In the genomic region with DNA sequence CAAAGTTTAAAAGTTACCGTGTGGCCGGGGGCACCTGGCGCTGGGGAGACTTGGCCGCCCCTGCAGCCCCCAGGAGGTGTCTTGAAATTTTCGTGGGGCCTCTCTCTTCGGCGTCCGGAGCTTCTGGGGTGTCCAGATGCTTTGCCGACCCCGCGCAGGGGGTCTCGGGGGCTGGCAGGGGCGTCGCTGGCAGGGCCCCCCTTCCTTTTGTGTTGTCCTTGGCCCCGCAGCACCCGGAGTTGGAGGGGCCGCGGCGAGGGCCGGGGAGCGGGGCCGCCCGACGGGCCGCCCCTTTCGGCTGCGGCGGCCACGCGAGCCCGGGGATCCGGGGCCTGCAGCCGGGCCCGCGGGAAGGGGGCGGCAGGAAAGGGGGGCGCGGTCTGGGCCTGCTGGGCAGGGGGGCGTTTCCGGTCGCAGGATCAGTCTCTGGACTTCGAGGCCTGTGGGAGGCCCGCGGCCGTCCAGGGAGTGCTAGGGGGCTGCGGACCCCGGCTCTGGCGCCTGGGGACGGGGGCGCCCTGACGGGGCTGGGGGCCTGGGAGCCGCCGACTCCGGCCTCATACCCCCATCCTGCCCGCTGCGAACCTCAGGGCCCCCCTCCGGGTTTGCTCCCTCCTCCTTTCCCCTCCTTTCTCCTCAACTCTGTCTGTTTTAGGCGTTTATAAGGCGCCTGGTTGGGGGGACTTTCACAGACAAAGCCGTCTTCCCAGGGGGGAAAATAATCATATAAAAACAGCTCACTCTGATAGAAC, we compare ENCODE assay signal across 8 cellular contexts. TPM values are rescaled to one million over a fixed set of nuclear protein-coding genes. Genes with fewer than 3 reads are reported as not detected.
DNase-seq lines count a peak whose midpoint lies in the region; ATAC-seq and TF ChIP-seq lines count a peak whose summit lies in the region.

No MANE protein-coding gene starts in this region.

- no peaks in the 10 kb centered on the region for H3K27me3 Mint-ChIP-seq in activated CD4-positive, alpha-beta T cell treated with anti-CD3 and anti-CD28 coated beads, Interleukin-2, amount 10 ng/mL, durations not matched to agents 24 days and 14 days
- no peaks in the 10 kb centered on the region for H3K27me3 Mint-ChIP-seq in natural killer cell (ENCODE audit: low read depth in 2 of 2)

- H3K36me3 Mint-ChIP-seq in activated CD4-positive, alpha-beta T cell treated with anti-CD3 and anti-CD28 coated beads, Interleukin-2, amount 10 ng/mL, durations not matched to agents 24 days and 14 days (ENCODE audit: low read depth): peaks cover 8% of the 10 kb centered on the region
- no peaks in the 10 kb centered on the region for H3K36me3 Mint-ChIP-seq in natural killer cell

- DNase-seq in activated CD4-positive, alpha-beta T cell treated with anti-CD3 and anti-CD28 coated beads for 4 hours: peak; percentile 19 to 23
- DNase-seq in activated CD4-positive, alpha-beta T cell treated with anti-CD3 and anti-CD28 coated beads, Interleukin-2, amount 50 U/mL, for 4 hours: no peak
- peak; percentile 66 for DNase-seq in activated CD4-positive, alpha-beta T cell treated with anti-CD3 and anti-CD28 coated beads, Interleukin-2, amount 10 ng/mL, durations not matched to agents 24 days and 14 days
- DNase-seq in erythroblast (lab: John Stamatoyannopoulos, UW) (peak; percentile 45 to 66), natural killer cell (peak; percentile 20), GDM1 (lab: John Stamatoyannopoulos, UW) (no peak), UCSD-AML1 (lab: John Stamatoyannopoulos, UW; ENCODE audit: unreplicated experiment) (no peak)
- DNase-seq in effector CD4-positive, alpha-beta T cell: no peak

- peak overlapping the region; percentile 69 for H3K4me3 Mint-ChIP-seq in activated CD4-positive, alpha-beta T cell treated with anti-CD3 and anti-CD28 coated beads, Interleukin-2, amount 10 ng/mL, durations not matched to agents 24 days and 14 days
- H3K4me3 Mint-ChIP-seq in natural killer cell: peak overlapping the region; percentile 84

- H3K9me3 Mint-ChIP-seq in activated CD4-positive, alpha-beta T cell treated with anti-CD3 and anti-CD28 coated beads, Interleukin-2, amount 10 ng/mL, durations not matched to agents 24 days and 14 days: no peaks in the 10 kb centered on the region
- no peaks in the 10 kb centered on the region for H3K9me3 Mint-ChIP-seq in natural killer cell

- ATAC-seq in natural killer cell: no peak

- TF ChIP-seq POLR2A in erythroblast (IDR thresholded peaks at IDR 0.05; ENCODE audit: low read length): no peak

- H3K4me1 Mint-ChIP-seq in activated CD4-positive, alpha-beta T cell treated with anti-CD3 and anti-CD28 coated beads, Interleukin-2, amount 10 ng/mL, durations not matched to agents 24 days and 14 days: peaks cover 27% of the 10 kb centered on the region
- H3K4me1 Mint-ChIP-seq in natural killer cell: peaks cover 22 to 31% of the 10 kb centered on the region in 2 donors

- intact Hi-C loops in activated CD4-positive, alpha-beta T cell treated with anti-CD3 and anti-CD28 coated beads, Interleukin-2, amount 10 ng/mL, durations not matched to agents 24 days and 14 days (cut with micrococcal nuclease): loop anchor here (5.0 kb wide), 1 partner anchor 145 kb away; the partner anchor contains the start of gene TOB2
- intact Hi-C loops in natural killer cell (cut with micrococcal nuclease): loop anchor here (5.0 kb wide), 1 partner anchor 380 kb away; no protein-coding TSS in a partner anchor

- no peak for TF ChIP-seq CTCF in natural killer cell (IDR thresholded peaks at IDR 0.05)

- peak overlapping the region; percentile 70 for H3K27ac Mint-ChIP-seq in activated CD4-positive, alpha-beta T cell treated with anti-CD3 and anti-CD28 coated beads, Interleukin-2, amount 10 ng/mL, durations not matched to agents 24 days and 14 days
- peak overlapping the region; percentile 77 to 90 for H3K27ac Mint-ChIP-seq in natural killer cell

RNA-seq across cellular contexts. Expression of gene ZC3H7B, which starts 0.9 kb away (rescaled TPM):
- total RNA-seq in activated CD4-positive, alpha-beta T cell treated with anti-CD3 and anti-CD28 coated beads, Interleukin-2, amount 10 ng/mL, durations not matched to agents 24 days and 14 days: 69.1 and 70.5 TPM in 2 replicates
- 10 to 100 TPM; 33.9 to 40.3 (median 38.3) TPM for total RNA-seq in natural killer cell

RNA-seq across cellular contexts. Expression of gene RANGAP1, which starts 16.2 kb away (rescaled TPM):
- total RNA-seq in activated CD4-positive, alpha-beta T cell treated with anti-CD3 and anti-CD28 coated beads, Interleukin-2, amount 10 ng/mL, durations not matched to agents 24 days and 14 days: 185 and 187 TPM in 2 replicates
- 10 to 100 TPM; 44.0 to 54.2 (median 54.0) TPM for total RNA-seq in natural killer cell

Comparison
In these comparisons a context has a peak if more than half of its experiments do, and no peak if none do; other contexts are left out.
1. DNase-seq: peak in activated CD4-positive, alpha-beta T cell treated with anti-CD3 and anti-CD28 coated beads for 4 hours (2 of 2), activated CD4-positive, alpha-beta T cell treated with anti-CD3 and anti-CD28 coated beads, Interleukin-2, amount 10 ng/mL, durations not matched to agents 24 days and 14 days (single experiment), erythroblast (2 of 2) and natural killer cell (single experiment); none in activated CD4-positive, alpha-beta T cell treated with anti-CD3 and anti-CD28 coated beads, Interleukin-2, amount 50 U/mL, for 4 hours (0 of 2), effector CD4-positive, alpha-beta T cell (single experiment), GDM1 (single experiment) and UCSD-AML1 (single experiment).